2 cellular contexts compared by ENCODE assay signal in genomic region chr3:158679547-158680000, GRCh38.
TF ChIP-seq lines count a peak whose summit lies in the region.

No MANE protein-coding gene starts in this region.

TF ChIP-seq in K562, 482 proteins besides CTCF, POLR2A, EP300 and RAD21 (continues in another document):
- TF ChIP-seq SAP30 (IDR thresholded peaks at IDR 0.05; ENCODE audit: borderline replicate concordance, insufficient read depth, low read depth, low read length, poor library complexity, severe bottlenecking) (no peak), SNIP1 (IDR thresholded peaks at IDR 0.05; ENCODE audit: low read depth) (no peak), NFE2 (IDR thresholded peaks at IDR 0.05; ENCODE audit: low read depth) (peak; percentile 90), DEAF1 (CRISPR knock-in tag; IDR thresholded peaks at IDR 0.05) (no peak), ZNF830 (CRISPR knock-in tag; IDR thresholded peaks at IDR 0.05) (no peak), RNF2 (IDR thresholded peaks at IDR 0.05) (peak; percentile 17; the same call in 1 of the 2 replicates), BCOR (IDR thresholded peaks at IDR 0.05) (no peak), HNRNPL (IDR thresholded peaks at IDR 0.05; ENCODE audit: low read depth, low read length) (no peak), KAT8 (IDR thresholded peaks at IDR 0.05; ENCODE audit: low read depth) (no peak), BRF1 (IDR thresholded peaks at IDR 0.05; ENCODE audit: borderline replicate concordance, extremely low read depth, insufficient read length) (no peak), NR2C1 (IDR thresholded peaks at IDR 0.05) (peak; percentile 38), NR2C1 (tag; IDR thresholded peaks at IDR 0.05) (no peak), ZNF263 (CRISPR knock-in tag; IDR thresholded peaks at IDR 0.05; ENCODE audit: borderline replicate concordance) (no peak), TAF15 (IDR thresholded peaks at IDR 0.05; ENCODE audit: low read depth, low read length) (no peak), ZNF318 (IDR thresholded peaks at IDR 0.05; ENCODE audit: borderline replicate concordance in 1 of 2, low read depth in 1 of 2) (no peak), NFIX (CRISPR knock-in tag; IDR thresholded peaks at IDR 0.05; ENCODE audit: low read depth) (no peak), IRF2 (CRISPR knock-in tag; IDR thresholded peaks at IDR 0.05) (no peak)
- TF ChIP-seq, protein P1, sequence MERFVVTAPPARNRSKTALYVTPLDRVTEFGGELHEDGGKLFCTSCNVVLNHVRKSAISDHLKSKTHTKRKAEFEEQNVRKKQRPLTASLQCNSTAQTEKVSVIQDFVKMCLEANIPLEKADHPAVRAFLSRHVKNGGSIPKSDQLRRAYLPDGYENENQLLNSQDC (CRISPR knock-in tag; IDR thresholded peaks at IDR 0.05): no peak
- TF ChIP-seq, protein P2, sequence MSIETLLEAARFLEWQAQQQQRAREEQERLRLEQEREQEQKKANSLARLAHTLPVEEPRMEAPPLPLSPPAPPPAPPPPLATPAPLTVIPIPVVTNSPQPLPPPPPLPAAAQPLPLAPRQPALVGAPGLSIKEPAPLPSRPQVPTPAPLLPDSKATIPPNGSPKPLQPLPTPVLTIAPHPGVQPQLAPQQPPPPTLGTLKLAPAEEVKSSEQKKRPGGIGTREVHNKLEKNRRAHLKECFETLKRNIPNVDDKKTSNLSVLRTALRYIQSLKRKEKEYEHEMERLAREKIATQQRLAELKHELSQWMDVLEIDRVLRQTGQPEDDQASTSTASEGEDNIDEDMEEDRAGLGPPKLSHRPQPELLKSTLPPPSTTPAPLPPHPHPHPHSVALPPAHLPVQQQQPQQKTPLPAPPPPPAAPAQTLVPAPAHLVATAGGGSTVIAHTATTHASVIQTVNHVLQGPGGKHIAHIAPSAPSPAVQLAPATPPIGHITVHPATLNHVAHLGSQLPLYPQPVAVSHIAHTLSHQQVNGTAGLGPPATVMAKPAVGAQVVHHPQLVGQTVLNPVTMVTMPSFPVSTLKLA (conservative IDR thresholded peaks at IDR 0.05): peak; percentile 55 to 61; a peak in 3 of 4 replicates

TF ChIP-seq in HepG2, 621 proteins besides CTCF, POLR2A, EP300 and RAD21:
- TF ChIP-seq MIXL1 (CRISPR knock-in tag; IDR thresholded peaks at IDR 0.05) (no peak), MAFK (conservative IDR thresholded peaks at IDR 0.05 in 1 of 2, IDR thresholded peaks at IDR 0.05 in 1 of 2; ENCODE audit: low read length in 2 of 2) (peak; percentile 23 to 49; a peak in 2 of 4 replicates)
TF ChIP-seq in HepG2: peak in this region for 1.
